23 cellular contexts compared by ENCODE assay signal in genomic region chr13:109723046-109723445, GRCh38.
"Had no signal": no experiment of that assay in that cellular context is flagged by ENCODE, and none has a peak within 500 bp of the region (broad histone marks: within the 10 kb centered on the region; RNA-seq: fewer than 3 reads in every experiment).

No MANE protein-coding gene starts in this region.

- H3K4me3 Mint-ChIP-seq: IgD-negative memory B cell had no signal

- DNase-seq: Kasumi-1, MM.1S, NCI-H1092 treated with DMSO at 0.1 percent for 48 hours, NCI-H1436, NCI-H1694 treated with DMSO at 0.1 percent for 48 hours, NCI-H1930, NCI-H2081 treated with DMSO at 0.1 percent for 48 hours, NCI-H2171, NCI-H226, NCI-H446, NCI-H510A, NCI-H524 treated with DMSO at 0.1 percent for 48 hours, NCI-H69, NCI-H774, Right ventricle myocardium superior, RPMI8226, SIG-M5 had no signal

- H3K36me3 ChIP-seq: SJSA1 had no signal

- H3K4me3 ChIP-seq: K562, SJSA1, SK-N-MC had no signal

- ATAC-seq: K562 had no signal

- H3K4me1 Mint-ChIP-seq: IgD-negative memory B cell had no signal

- FAIRE-seq: K562, RCC 7860 had no signal

- H3K36me3 Mint-ChIP-seq: IgD-negative memory B cell had no signal

- H3K4me1 ChIP-seq: SJSA1 had no signal

- H3K4me2 ChIP-seq: KMS-11 had no signal

- H3K9me3 Mint-ChIP-seq: IgD-negative memory B cell had no signal

- H3K9ac ChIP-seq: KMS-11 had no signal

- H3K27ac Mint-ChIP-seq: IgD-negative memory B cell had no signal

- H3K27ac ChIP-seq: KMS-11, SJSA1, SK-N-MC had no signal

- H3K27me3 Mint-ChIP-seq: IgD-negative memory B cell had no signal
